ENCODE assay signal across 23 cellular contexts in the genomic region with DNA sequence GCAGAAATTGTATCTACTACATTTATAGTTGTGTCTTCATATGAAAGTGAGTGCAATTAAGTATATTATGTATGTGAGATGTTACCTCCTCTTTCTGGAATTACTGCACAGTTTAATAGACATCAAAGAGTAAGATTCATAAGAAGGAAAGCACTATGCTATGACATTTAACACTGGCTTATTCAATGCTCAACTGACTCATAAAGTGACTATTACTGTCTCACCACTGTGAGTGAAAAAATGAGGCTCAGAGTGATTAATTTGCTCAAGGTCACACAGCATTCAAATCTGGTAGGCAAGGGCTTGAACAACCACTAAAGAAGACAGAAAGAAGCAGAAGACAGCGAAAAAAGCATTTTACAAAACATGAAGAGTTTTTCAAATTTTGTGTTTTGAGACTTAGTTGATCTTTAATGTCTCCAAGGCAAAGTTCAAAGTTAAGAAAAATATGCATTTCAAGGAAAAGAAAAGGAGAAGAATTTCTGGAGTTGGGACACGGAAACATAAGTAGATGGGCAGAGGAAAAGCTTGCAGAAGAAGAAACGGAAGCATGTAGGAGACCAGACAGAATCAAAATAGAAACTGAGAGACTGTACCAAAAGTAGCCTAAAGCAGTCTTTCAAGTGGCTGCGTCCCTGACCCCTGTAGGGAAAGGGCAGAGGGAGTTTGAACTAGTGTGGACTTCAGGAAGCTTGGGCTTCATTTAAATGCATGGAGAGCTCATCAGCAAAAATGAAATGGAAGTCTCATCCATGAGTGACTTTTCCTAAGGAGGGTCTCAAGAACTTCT.
DNase-seq lines count a peak whose midpoint lies in the region; ATAC-seq and TF ChIP-seq lines count a peak whose summit lies in the region.
"Had no signal": no experiment of that assay in that cellular context is flagged by ENCODE, and none has a peak within 500 bp of the region (broad histone marks: within the 10 kb centered on the region; RNA-seq: fewer than 3 reads in every experiment).

No MANE protein-coding gene starts in this region.

- no peaks in the 10 kb centered on the region for H3K27me3 ChIP-seq in OCI-LY3 (ENCODE audit: low read depth, low read length)
- H3K27me3 ChIP-seq: vagina had no signal

- peaks cover 0 to 1% of the 10 kb centered on the region in 2 donors for H3K36me3 Mint-ChIP-seq in activated T-cell treated with anti-CD3 and anti-CD28 coated beads, Interleukin-2, amount 50 U/mL, for 72 hours (ENCODE audit: insufficient read depth in 2 of 2)
- H3K36me3 Mint-ChIP-seq: naive B cell had no signal

- DNase-seq in activated T-cell treated with anti-CD3 and anti-CD28 coated beads, Interleukin-2, amount 50 U/mL, for 72 hours: no peak
- no peak for DNase-seq in activated T-cell treated with anti-CD3 and anti-CD28 coated beads, Interleukin-2, amount 50 U/mL, for 1 hour
- DNase-seq in epithelial cell of esophagus (ENCODE audit: low read depth) (peak; percentile 26), SHP77 (lab: John Stamatoyannopoulos, UW) (no peak), middle frontal gyrus (ENCODE audit: extremely low spot score, low spot score) (no peak)
- no peak for DNase-seq in stimulated activated naive CD8-positive, alpha-beta T cell treated with anti-CD3 and anti-CD28 coated beads, Interleukin-15, Interleukin-2, amounts not matched to agents 100 U/mL and 50 U/mL, for 24 hours
- no peak for DNase-seq in central memory CD4-positive, alpha-beta T cell
- DNase-seq: activated CD4-positive, CD25-positive, alpha-beta regulatory T cell; dermis blood vessel endothelial cell; hypothalamus; Karpas-422; kidney; naive B cell; NCI-H1105 treated with DMSO at 0.1 percent for 48 hours; NCI-H510A; NK-92 treated with Interleukin-12 subunit alpha and Interleukin-12 subunit beta, amount 100 ng/mL, for 24 hours; right cardiac atrium; stimulated activated CD4-positive, alpha-beta T cell treated with anti-CD3 and anti-CD28 coated beads, Interleukin-15, amount 100 ng/mL, for 24 hours; T-helper 9 cell had no signal

- H3K4me3 ChIP-seq in OCI-LY3 (ENCODE audit: low read length): no peak overlapping the region
- H3K4me3 ChIP-seq in epithelial cell of esophagus (ENCODE audit: low read length): no peak overlapping the region
- H3K4me3 ChIP-seq: vagina had no signal

- H3K36me3 ChIP-seq in OCI-LY3 (replicated peaks; ENCODE audit: low read depth, low read length): no peaks in the 10 kb centered on the region
- H3K36me3 ChIP-seq: vagina had no signal

- no peak overlapping the region for H2AFZ ChIP-seq in OCI-LY3 (ENCODE audit: low read depth, low read length)

- TF ChIP-seq CTCF in OCI-LY3 (IDR thresholded peaks at IDR 0.05; ENCODE audit: low read depth, low read length): no peak
- TF ChIP-seq CTCF in epithelial cell of esophagus (IDR thresholded peaks at IDR 0.05; ENCODE audit: insufficient read depth, low read depth, low read length, missing control alignments): no peak

- peak overlapping the region; percentile 18 for H3K4me2 ChIP-seq in OCI-LY3 (ENCODE audit: low read length)

- H3K9ac ChIP-seq in OCI-LY3 (ENCODE audit: low read length): no peak overlapping the region

- peak overlapping the region in 1 of 2 donors; percentile 56 for H3K4me3 Mint-ChIP-seq in activated T-cell treated with anti-CD3 and anti-CD28 coated beads, Interleukin-2, amount 50 U/mL, for 72 hours
- H3K4me3 Mint-ChIP-seq: activated T-helper 1 cell treated with anti-CD3 and anti-CD28 coated beads, Interleukin-12 subunit alpha, Interleukin-12 subunit beta, Interleukin-2, Interleukin-4 antibody, amounts not matched to agents 30 ng/mL and 10 ng/mL and 1 ng/mL, durations not matched to agents 14 hours and 24 hours and 36 hours; naive B cell had no signal

- H3K4me1 ChIP-seq in OCI-LY3 (ENCODE audit: low read length): peaks cover 15% of the 10 kb centered on the region
- H3K4me1 ChIP-seq: vagina had no signal

- H3K4me1 Mint-ChIP-seq in activated T-cell treated with anti-CD3 and anti-CD28 coated beads, Interleukin-2, amount 50 U/mL, for 72 hours (ENCODE audit: low read depth): no peaks in the 10 kb centered on the region
- H3K4me1 Mint-ChIP-seq: naive B cell had no signal

- no peak overlapping the region for H3K27ac ChIP-seq in OCI-LY3 (ENCODE audit: low read length)
- H3K27ac ChIP-seq: RWPE1, vagina had no signal

- no peaks in the 10 kb centered on the region for H3K27me3 Mint-ChIP-seq in activated T-cell treated with anti-CD3 and anti-CD28 coated beads, Interleukin-2, amount 50 U/mL, for 72 hours (ENCODE audit: low read depth)
- H3K27me3 Mint-ChIP-seq: naive B cell had no signal

- no peaks in the 10 kb centered on the region for H3K9me3 ChIP-seq in OCI-LY3 (ENCODE audit: insufficient read depth, low read length)
- H3K9me3 ChIP-seq: vagina had no signal

- H3K79me2 ChIP-seq in OCI-LY3 (ENCODE audit: low read length): no peaks in the 10 kb centered on the region

- H3K9me3 Mint-ChIP-seq in activated T-cell treated with anti-CD3 and anti-CD28 coated beads, Interleukin-2, amount 50 U/mL, for 72 hours: peaks cover 4 to 5% of the 10 kb centered on the region in 2 donors

- H4K20me1 ChIP-seq in OCI-LY3 (ENCODE audit: insufficient read depth, low read length): no peaks in the 10 kb centered on the region

- ATAC-seq in activated T-cell treated with anti-CD3 and anti-CD28 coated beads, Interleukin-2, amount 50 U/mL, for 72 hours (replicated peaks in 1 of 2): peak; percentile 62 to 71
- peak; percentile 52 for ATAC-seq in stimulated activated naive CD8-positive, alpha-beta T cell treated with anti-CD3 and anti-CD28 coated beads, Interleukin-15, Interleukin-2, amounts not matched to agents 100 U/mL and 50 U/mL, for 24 hours
- ATAC-seq: right cardiac atrium had no signal

- no peak overlapping the region for H3K27ac Mint-ChIP-seq in activated T-cell treated with anti-CD3 and anti-CD28 coated beads, Interleukin-2, amount 50 U/mL, for 72 hours
- H3K27ac Mint-ChIP-seq: activated T-helper 1 cell treated with anti-CD3 and anti-CD28 coated beads, Interleukin-12 subunit alpha, Interleukin-12 subunit beta, Interleukin-2, Interleukin-4 antibody, amounts not matched to agents 30 ng/mL and 10 ng/mL and 1 ng/mL, durations not matched to agents 14 hours and 24 hours and 36 hours; naive B cell had no signal
